Comparison of ENCODE assay signal across 17 cellular contexts in genomic region chr4:36716874-36717273, GRCh38.
"Had no signal": no experiment of that assay in that cellular context is flagged by ENCODE, and none has a peak within 500 bp of the region (broad histone marks: within the 10 kb centered on the region; RNA-seq: fewer than 3 reads in every experiment).

No MANE protein-coding gene starts in this region.

- ATAC-seq: activated naive CD4-positive, alpha-beta T cell treated with anti-CD3 and anti-CD28 coated beads, Interleukin-2, amount 50 U/mL, for 72 hours; activated T-cell treated with anti-CD3 and anti-CD28 coated beads, Interleukin-2, amount 50 U/mL, for 72 hours; body of pancreas; right cardiac atrium had no signal

- H3K4me1 ChIP-seq: body of pancreas, tibial nerve had no signal

- H3K27me3 ChIP-seq: body of pancreas, tibial nerve had no signal

- DNase-seq: activated CD4-positive, alpha-beta T cell treated with anti-CD3 and anti-CD28 coated beads, Interleukin-2, amount 10 ng/mL, durations not matched to agents 7 days and 5 days; activated CD8-positive, alpha-beta memory T cell treated with anti-CD3 and anti-CD28 coated beads, Interleukin-2, amount 50 U/mL, for 48 hours; activated gamma-delta T cell; activated T-cell treated with anti-CD3 and anti-CD28 coated beads, Interleukin-2, amount 50 U/mL, for 72 hours; body of pancreas; cortex of kidney; effector CD4-positive, alpha-beta T cell; foreskin fibroblast; glutamatergic neuron; hypothalamus; nucleus accumbens; right cardiac atrium; small intestine; stimulated activated CD4-positive, alpha-beta T cell treated with anti-CD3 and anti-CD28 coated beads, Interleukin-4, amount 100 ng/mL, for 24 hours; stimulated activated naive CD4-positive, alpha-beta T cell had no signal

- H3K27ac ChIP-seq: body of pancreas, tibial nerve had no signal
